In the genomic region with DNA sequence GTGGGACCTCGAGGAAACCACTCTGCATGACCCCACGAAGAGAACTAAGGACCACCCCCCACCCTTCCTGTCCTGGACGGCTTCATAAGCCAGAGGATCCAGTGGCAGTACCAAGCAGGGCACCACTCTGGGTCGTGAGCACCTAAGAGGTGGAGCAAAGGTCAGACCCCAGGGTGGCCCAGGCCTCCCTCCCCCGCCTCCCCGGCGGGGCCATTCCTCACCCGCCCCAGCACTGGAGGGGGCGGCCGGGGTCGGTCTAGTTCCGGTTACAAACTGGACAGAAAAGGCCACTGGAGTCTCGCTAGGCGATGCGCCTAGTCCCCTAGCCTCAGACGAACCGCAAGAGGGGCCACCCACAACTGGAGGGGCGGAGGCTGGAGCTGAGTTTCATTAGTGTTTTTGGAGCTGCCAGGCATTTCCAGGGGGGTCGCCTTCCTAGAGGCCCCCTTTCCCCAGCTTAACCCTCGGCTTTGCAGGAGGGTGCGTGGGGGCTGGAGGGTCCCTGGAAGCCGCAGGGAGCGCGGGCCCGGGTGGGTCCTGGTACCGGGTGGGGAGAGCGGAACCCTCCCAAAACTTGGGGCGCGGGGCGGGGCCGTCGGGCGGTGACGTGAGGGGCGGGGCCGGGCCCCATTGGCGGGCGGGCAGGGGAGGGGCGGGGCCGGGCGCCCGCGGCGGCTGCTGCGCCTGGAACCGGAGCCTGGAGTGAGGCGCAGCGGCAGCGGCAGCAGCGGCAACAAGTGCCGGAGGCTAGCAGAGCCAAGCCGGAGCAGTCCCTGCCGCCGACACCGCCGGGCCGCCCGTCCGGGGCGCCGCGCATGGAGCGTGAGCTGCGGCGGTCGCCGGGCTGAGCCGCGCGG, we compare ENCODE assay signal across 8 cellular contexts.
DNase-seq lines count a peak whose midpoint lies in the region; ATAC-seq lines count a peak whose summit lies in the region.

A gene with protein sequence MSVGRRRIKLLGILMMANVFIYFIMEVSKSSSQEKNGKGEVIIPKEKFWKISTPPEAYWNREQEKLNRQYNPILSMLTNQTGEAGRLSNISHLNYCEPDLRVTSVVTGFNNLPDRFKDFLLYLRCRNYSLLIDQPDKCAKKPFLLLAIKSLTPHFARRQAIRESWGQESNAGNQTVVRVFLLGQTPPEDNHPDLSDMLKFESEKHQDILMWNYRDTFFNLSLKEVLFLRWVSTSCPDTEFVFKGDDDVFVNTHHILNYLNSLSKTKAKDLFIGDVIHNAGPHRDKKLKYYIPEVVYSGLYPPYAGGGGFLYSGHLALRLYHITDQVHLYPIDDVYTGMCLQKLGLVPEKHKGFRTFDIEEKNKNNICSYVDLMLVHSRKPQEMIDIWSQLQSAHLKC (plus strand): TSS at position 695 of the 857 bp plus-strand sequence. CDS start 26,106 bp downstream, outside the sequence.

- no peaks in the 10 kb centered on the region for H3K27me3 Mint-ChIP-seq in central memory CD8-positive, alpha-beta T cell

- peak; percentile 64 for ATAC-seq in HG02759 (IDR thresholded peaks at IDR 0.05; ENCODE audit: unreplicated experiment)
- ATAC-seq in central memory CD8-positive, alpha-beta T cell (replicated peaks; ENCODE audit: extremely low read depth, poor library complexity, severe bottlenecking): peak; percentile 68

- peak; percentile 67 to 91 (median 83) for DNase-seq in NCI-H1417 (lab: John Stamatoyannopoulos, UW)
- no peak for DNase-seq in NCI-H1417 treated with DMSO at 0.1 percent for 48 hours (lab: John Stamatoyannopoulos, UW)
- DNase-seq in NCI-H2171 (lab: John Stamatoyannopoulos, UW): peak; percentile 61
- peak; percentile 85 for DNase-seq in activated CD4-positive, CD25-positive, alpha-beta regulatory T cell treated with anti-CD3 and anti-CD28 coated beads, Interleukin-2, amount 50 U/mL, for 72 hours
- DNase-seq in central memory CD8-positive, alpha-beta T cell (ENCODE audit: low spot score in 2 of 2): peak; percentile 71 to 77
- DNase-seq in islet precursor cell: peak; percentile 85
- peak; percentile 69 to 80 (median 71) for DNase-seq in stimulated activated CD4-positive, alpha-beta T cell treated with anti-CD3 and anti-CD28 coated beads, Interleukin-12 subunit alpha, Interleukin-12 subunit beta, amount 100 ng/mL, for 48 hours (ENCODE audit: low read depth in 2 of 3, low spot score in 1 of 3)

- peaks cover 35% of the 10 kb centered on the region for H3K4me1 Mint-ChIP-seq in central memory CD8-positive, alpha-beta T cell

- H3K4me3 Mint-ChIP-seq in central memory CD8-positive, alpha-beta T cell: peak within 1 kb of the TSS; percentile 91

- H3K36me3 Mint-ChIP-seq in central memory CD8-positive, alpha-beta T cell (ENCODE audit: insufficient read depth): peaks cover 20% of the 10 kb centered on the region

- H3K9me3 Mint-ChIP-seq in central memory CD8-positive, alpha-beta T cell: no peaks in the 10 kb centered on the region

- H3K27ac Mint-ChIP-seq in central memory CD8-positive, alpha-beta T cell (ENCODE audit: low read depth): peak within 1 kb of the TSS; percentile 93
